In genomic region chr1:151047925-151048644, GRCh38 we compare ENCODE assay signal across 1 cellular context.
TF ChIP-seq lines count a peak whose summit lies in the region.

No MANE protein-coding gene starts in this region.

TF ChIP-seq in GM12878, 131 proteins besides CTCF, POLR2A, EP300 and RAD21:
- TF ChIP-seq SMC3 (IDR thresholded peaks at IDR 0.05; ENCODE audit: borderline replicate concordance, low read length) = 0 out of 2 replicates have a peak, but pooled peaks have one; percentile 21
- peak; percentile 3; the same call in 1 of the 2 replicates for TF ChIP-seq EED (IDR thresholded peaks at IDR 0.05; ENCODE audit: low read depth)
- peak; percentile 40 for TF ChIP-seq ZNF687 (IDR thresholded peaks at IDR 0.05)
- TF ChIP-seq EGR1 (IDR thresholded peaks at IDR 0.05; ENCODE audit: borderline replicate concordance in 1 of 2, low read depth in 2 of 2, low read length in 2 of 2) = 0 out of 3 replicates have a peak, but pooled peaks of 1 of the 2 experiments have one; percentile 10
- TF ChIP-seq GATAD2B (conservative IDR thresholded peaks at IDR 0.05; ENCODE audit: low read depth) = peak; percentile 19; the same call in 1 of the 2 replicates
- TF ChIP-seq, protein P1, sequence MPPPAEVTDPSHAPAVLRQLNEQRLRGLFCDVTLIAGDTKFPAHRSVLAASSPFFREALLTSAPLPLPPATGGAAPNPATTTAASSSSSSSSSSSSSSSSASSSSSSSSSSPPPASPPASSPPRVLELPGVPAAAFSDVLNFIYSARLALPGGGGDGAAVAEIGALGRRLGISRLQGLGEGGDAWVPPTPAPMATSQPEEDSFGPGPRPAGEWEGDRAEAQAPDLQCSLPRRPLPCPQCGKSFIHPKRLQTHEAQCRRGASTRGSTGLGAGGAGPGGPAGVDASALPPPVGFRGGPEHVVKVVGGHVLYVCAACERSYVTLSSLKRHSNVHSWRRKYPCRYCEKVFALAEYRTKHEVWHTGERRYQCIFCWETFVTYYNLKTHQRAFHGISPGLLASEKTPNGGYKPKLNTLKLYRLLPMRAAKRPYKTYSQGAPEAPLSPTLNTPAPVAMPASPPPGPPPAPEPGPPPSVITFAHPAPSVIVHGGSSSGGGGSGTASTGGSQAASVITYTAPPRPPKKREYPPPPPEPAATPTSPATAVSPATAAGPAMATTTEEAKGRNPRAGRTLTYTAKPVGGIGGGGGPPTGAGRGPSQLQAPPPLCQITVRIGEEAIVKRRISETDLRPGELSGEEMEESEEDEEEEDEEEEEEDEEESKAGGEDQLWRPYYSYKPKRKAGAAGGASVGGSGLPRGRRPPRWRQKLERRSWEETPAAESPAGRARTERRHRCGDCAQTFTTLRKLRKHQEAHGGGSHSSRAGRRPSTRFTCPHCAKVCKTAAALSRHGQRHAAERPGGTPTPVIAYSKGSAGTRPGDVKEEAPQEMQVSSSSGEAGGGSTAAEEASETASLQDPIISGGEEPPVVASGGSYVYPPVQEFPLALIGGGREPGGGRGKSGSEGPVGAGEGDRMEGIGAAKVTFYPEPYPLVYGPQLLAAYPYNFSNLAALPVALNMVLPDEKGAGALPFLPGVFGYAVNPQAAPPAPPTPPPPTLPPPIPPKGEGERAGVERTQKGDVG (CRISPR knock-in tag; IDR thresholded peaks at IDR 0.05) = no peak
- TF ChIP-seq MEF2B (IDR thresholded peaks at IDR 0.05; ENCODE audit: partially characterized antibody, poor library complexity, severe bottlenecking) = peak; percentile 13
- TF ChIP-seq BHLHE40 (IDR thresholded peaks at IDR 0.05; ENCODE audit: borderline replicate concordance in 1 of 2, low read depth in 2 of 2, low read length in 1 of 2) = 0 out of 4 replicates have a peak, but pooled peaks of 1 of the 2 experiments have one; percentile 9
- no peak for TF ChIP-seq SUZ12 (IDR thresholded peaks at IDR 0.05; ENCODE audit: unreplicated experiment)
- TF ChIP-seq DPF2 (IDR thresholded peaks at IDR 0.05) = 0 out of 2 replicates have a peak, but pooled peaks have one; percentile 54
- no peak for TF ChIP-seq NFYA (IDR thresholded peaks at IDR 0.05; ENCODE audit: borderline replicate concordance, low read depth, low read length)
- TF ChIP-seq SIN3A (IDR thresholded peaks at IDR 0.05; ENCODE audit: low read depth, low read length) = 0 out of 2 replicates have a peak, but pooled peaks have one; percentile 46
- TF ChIP-seq YY1 (IDR thresholded peaks at IDR 0.05; ENCODE audit: low read depth, low read length) = peak; percentile 79; the same call in 1 of the 2 replicates
TF ChIP-seq in GM12878: peak in this region for 10.
